ENCODE assay signal across 12 cellular contexts in the genomic region with DNA sequence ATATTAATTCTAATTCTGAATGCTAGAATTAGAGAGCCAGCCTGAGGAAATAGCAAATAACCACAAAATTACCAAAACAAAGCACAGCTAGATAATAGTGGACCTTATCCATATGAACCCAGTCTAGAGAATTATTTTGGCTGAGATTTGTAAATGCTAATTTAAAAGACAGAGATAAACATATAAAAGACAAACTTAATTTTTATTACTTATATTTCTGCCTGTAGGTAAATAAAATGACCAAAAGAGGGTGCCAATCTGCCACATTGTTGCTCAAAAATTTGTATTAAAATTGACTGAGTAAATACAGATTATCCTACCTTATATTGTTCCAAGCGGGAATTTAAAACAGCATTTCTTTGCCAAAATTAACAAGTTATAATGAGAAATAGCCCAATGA. TPM values are rescaled to one million over a fixed set of nuclear protein-coding genes. Genes with fewer than 3 reads are reported as not detected.
DNase-seq lines count a peak whose midpoint lies in the region; ATAC-seq and TF ChIP-seq lines count a peak whose summit lies in the region.
"Had no signal": no experiment of that assay in that cellular context is flagged by ENCODE, and none has a peak within 500 bp of the region (broad histone marks: within the 10 kb centered on the region; RNA-seq: fewer than 3 reads in every experiment).

No MANE protein-coding gene starts in this region.

- peaks cover 10% of the 10 kb centered on the region for H4K20me1 ChIP-seq in neural progenitor cell (ENCODE audit: low read depth)

- no peak overlapping the region for H3K9ac ChIP-seq in neural progenitor cell

- peaks cover 73% of the 10 kb centered on the region for H3K79me2 ChIP-seq in neural progenitor cell (ENCODE audit: low read depth)

- H3K9me3 Mint-ChIP-seq in neural progenitor cell, result no peaks in the 10 kb centered on the region
- H3K9me3 Mint-ChIP-seq: naive thymus-derived CD4-positive, alpha-beta T cell had no signal

- H2AFZ ChIP-seq in neural progenitor cell (replicated peaks), result no peak overlapping the region

- DNase-seq in DMS53 (lab: John Stamatoyannopoulos, UW), result peak; percentile 10
- DNase-seq in DMS53 treated with DMSO at 0.1 percent for 48 hours (lab: John Stamatoyannopoulos, UW; ENCODE audit: unreplicated experiment), result no peak
- peak; percentile 31 for DNase-seq in NB4 (ENCODE audit: low read depth)
- peak; percentile 48 for DNase-seq in dedifferentiated amniotic fluid mesenchymal stem cell (ENCODE audit: extremely low spot score)
- DNase-seq in neural progenitor cell (ENCODE audit: low spot score), result no peak
- no peak for DNase-seq in NCI-H510A treated with DMSO at 0.1 percent for 48 hours (lab: John Stamatoyannopoulos, UW)
- no peak for DNase-seq in H7
- DNase-seq: naive thymus-derived CD4-positive, alpha-beta T cell; NCI-H1930; stimulated activated CD4-positive, alpha-beta T cell treated with anti-CD3 and anti-CD28 coated beads, Interleukin-4, amount 100 ng/mL, for 4 hours; upper lobe of left lung had no signal

- H3K27ac Mint-ChIP-seq in neural progenitor cell, result no peak overlapping the region
- H3K27ac Mint-ChIP-seq: naive thymus-derived CD4-positive, alpha-beta T cell had no signal

- no peaks in the 10 kb centered on the region for H3K9me3 ChIP-seq in neural progenitor cell (ENCODE audit: low read depth)
- H3K9me3 ChIP-seq: upper lobe of left lung had no signal

- H3K4me2 ChIP-seq in neural progenitor cell, result no peak overlapping the region

- H3K27ac ChIP-seq in neural progenitor cell, result no peak overlapping the region

- H3K36me3 ChIP-seq in neural progenitor cell (no peaks in the 10 kb centered on the region), H7 (replicated peaks; ENCODE audit: control insufficient read depth, insufficient read depth, low read length) (no peaks in the 10 kb centered on the region)
- H3K36me3 ChIP-seq: upper lobe of left lung had no signal

- no peaks in the 10 kb centered on the region for H3K27me3 Mint-ChIP-seq in neural progenitor cell (ENCODE audit: insufficient read depth, low read depth)
- H3K27me3 Mint-ChIP-seq: naive thymus-derived CD4-positive, alpha-beta T cell had no signal

- peaks cover 2% of the 10 kb centered on the region for H3K4me1 Mint-ChIP-seq in neural progenitor cell

- H3F3A ChIP-seq in neural progenitor cell (ENCODE audit: low read depth), result peaks cover 12% of the 10 kb centered on the region

- H3K27me3 ChIP-seq in neural progenitor cell (no peaks in the 10 kb centered on the region), H7 (ENCODE audit: control insufficient read depth, insufficient read depth, low read length) (no peaks in the 10 kb centered on the region)
- H3K27me3 ChIP-seq: upper lobe of left lung had no signal

- no peak overlapping the region for H3K4me3 ChIP-seq in NB4 (ENCODE audit: low read depth, low read length)
- no peak overlapping the region for H3K4me3 ChIP-seq in neural progenitor cell
- no peak overlapping the region for H3K4me3 ChIP-seq in H7 (ENCODE audit: insufficient read depth, low read depth, low read length)
- H3K4me3 ChIP-seq: upper lobe of left lung had no signal

- TF ChIP-seq POLR2A in NB4 (IDR thresholded peaks at IDR 0.05; ENCODE audit: extremely low read depth, insufficient read length), result no peak

- H3K36me3 Mint-ChIP-seq in neural progenitor cell, result peaks cover 4% of the 10 kb centered on the region

- TF ChIP-seq CTCF in NB4 (IDR thresholded peaks at IDR 0.05; ENCODE audit: low read depth, low read length), result no peak
- peak; percentile 22 for TF ChIP-seq CTCF in neural progenitor cell (IDR thresholded peaks at IDR 0.05)

- H3K4me3 Mint-ChIP-seq in neural progenitor cell, result no peak overlapping the region
- H3K4me3 Mint-ChIP-seq: naive thymus-derived CD4-positive, alpha-beta T cell had no signal

- no peak for ATAC-seq in HG03139 (IDR thresholded peaks at IDR 0.05; ENCODE audit: unreplicated experiment)
- ATAC-seq: naive thymus-derived CD4-positive, alpha-beta T cell had no signal

- no peaks in the 10 kb centered on the region for H3K4me1 ChIP-seq in neural progenitor cell

RNA-seq across cellular contexts. Expression of a gene that starts 20.2 kb away (rescaled TPM):
- 39.1 and 65.9 TPM in 2 replicates for total RNA-seq in neural progenitor cell (ENCODE audit: low replicate concordance)
- total RNA-seq in H7 (2014; rRNA removed; shearing (Covaris generic)), result 9.5 and 12.5 TPM in 2 replicates

Comparison
In these comparisons a context has a peak if more than half of its experiments do, and no peak if none do; other contexts are left out.
1. DNase-seq: peak in DMS53 (single experiment), NB4 (single experiment) and dedifferentiated amniotic fluid mesenchymal stem cell (single experiment); none in DMS53 treated with DMSO at 0.1 percent for 48 hours (single experiment), neural progenitor cell (single experiment), NCI-H510A treated with DMSO at 0.1 percent for 48 hours (single experiment) and H7 (single experiment).